ENCODE assay signal across 1 cellular context in genomic region chr2:156333274-156333950, GRCh38.
TF ChIP-seq lines count a peak whose summit lies in the region.

No MANE protein-coding gene starts in this region.

TF ChIP-seq in HCT116, 20 proteins besides CTCF, POLR2A, EP300 and RAD21 (continued from another document):
- TF ChIP-seq REST (IDR thresholded peaks at IDR 0.05; ENCODE audit: low read depth) = no peak
- no peak for TF ChIP-seq JUND (IDR thresholded peaks at IDR 0.05)
- no peak for TF ChIP-seq ZFX (IDR thresholded peaks at IDR 0.05)
- TF ChIP-seq EZH2phosphoT487 (IDR thresholded peaks at IDR 0.05; ENCODE audit: borderline replicate concordance) = no peak
- TF ChIP-seq SP1 (IDR thresholded peaks at IDR 0.05; ENCODE audit: low read depth) = no peak
- TF ChIP-seq ATF3 (IDR thresholded peaks at IDR 0.05) = no peak
- no peak for TF ChIP-seq SRF (IDR thresholded peaks at IDR 0.05; ENCODE audit: low read depth)
- TF ChIP-seq ZBTB33 (IDR thresholded peaks at IDR 0.05; ENCODE audit: extremely low read depth, insufficient replicate concordance, low read length) = no peak
- TF ChIP-seq ELF1 (IDR thresholded peaks at IDR 0.05; ENCODE audit: borderline replicate concordance, low read depth) = no peak
- no peak for TF ChIP-seq YY1 (IDR thresholded peaks at IDR 0.05; ENCODE audit: extremely low read depth, insufficient replicate concordance, low read depth, low read length)
- no peak for TF ChIP-seq ZNF274 (IDR thresholded peaks at IDR 0.05; ENCODE audit: low read depth, low read length)
- TF ChIP-seq MAX (IDR thresholded peaks at IDR 0.05) = no peak
- TF ChIP-seq CBX3 (IDR thresholded peaks at IDR 0.05; ENCODE audit: low read depth) = no peak
- TF ChIP-seq FOSL1 (IDR thresholded peaks at IDR 0.05; ENCODE audit: low read depth) = no peak
